In genomic region chr3:65170357-65171090, GRCh38 we compare ENCODE assay signal across 9 cellular contexts.
A peak's percentile ranks its signal among the peaks of the same experiment; 100 is the strongest.
DNase-seq lines count a peak whose midpoint lies in the region; ATAC-seq and TF ChIP-seq lines count a peak whose summit lies in the region.
"Had no signal": no experiment of that assay in that cellular context is flagged by ENCODE, and none has a peak within 500 bp of the region (broad histone marks: within the 10 kb centered on the region; RNA-seq: fewer than 3 reads in every experiment).

No MANE protein-coding gene starts in this region.

- H3K27ac ChIP-seq in HEK293 (ENCODE audit: extremely low read depth, low read depth, low read length) (no peak overlapping the region), right cardiac atrium (ENCODE audit: low read length) (peak overlapping the region; percentile 68)

- ATAC-seq in right cardiac atrium (peak; percentile 85 to 95), GM21737 (IDR thresholded peaks at IDR 0.05; ENCODE audit: unreplicated experiment) (no peak), GM18502 (IDR thresholded peaks at IDR 0.05; ENCODE audit: poor library complexity, unreplicated experiment) (no peak)

- WGBS in right cardiac atrium, result 14% methylated on average over 12 of the region's 12 CpGs

- CTCF ChIA-PET in HEK293 (lab: Yijun Ruan, JAX), result interaction anchor here (0.6 to 2.4 kb wide), 15 partner anchors 12 to 1763 kb away, joined by 3 to 18 read pairs (median 3); no protein-coding TSS in a partner anchor

- TF ChIP-seq CTCF in HEK293 (tag by site-specific recombination; IDR thresholded peaks at IDR 0.05), result no peak

- no peaks in the 10 kb centered on the region for H3K9me3 ChIP-seq in HEK293 (ENCODE audit: control insufficient read depth, insufficient read depth, low read depth, low read length)
- no peaks in the 10 kb centered on the region for H3K9me3 ChIP-seq in right cardiac atrium (ENCODE audit: control insufficient read depth, low read length)

- H3K4me1 ChIP-seq in HEK293 (ENCODE audit: control insufficient read depth, insufficient read depth, low read length), result no peaks in the 10 kb centered on the region
- H3K4me1 ChIP-seq in right cardiac atrium (ENCODE audit: control insufficient read depth, insufficient read depth, low read length), result peaks cover 2% of the 10 kb centered on the region

- no peaks in the 10 kb centered on the region for H3K36me3 ChIP-seq in HEK293 (ENCODE audit: control insufficient read depth in 2 of 2, insufficient read depth in 1 of 2, low read length in 2 of 2)

- intact Hi-C loops in right cardiac atrium (cut with DNase I), result loop anchor here in 2 of 4 donors (5.0 to 10.0 kb wide), 3 partner anchors 483 to 638 kb away; partner anchors contain the start of gene ADAMTS9 (in 1 of the 2)

- DNase-seq in amygdala (lab: John Stamatoyannopoulos, UW) (peak in 30 of 56 donors; percentile 3 to 80 (median 17)), right cardiac atrium (peak; percentile 89 to 94 (median 91)), skeletal muscle cell (ENCODE audit: low read depth) (peak; percentile 93), SIG-M5 treated with dmso at 0.1 percent for 504 hours (lab: John Stamatoyannopoulos, UW; ENCODE audit: unreplicated experiment) (no peak)
- DNase-seq in stimulated activated CD4-positive, alpha-beta T cell treated with anti-CD3 and anti-CD28 coated beads, Interleukin-2, amount 100 ng/mL, for 24 hours, result no peak
- DNase-seq: naive B cell had no signal

- H3K4me3 ChIP-seq in HEK293 (ENCODE audit: low read depth, low read length) (no peak overlapping the region), right cardiac atrium (ENCODE audit: low read length) (no peak overlapping the region), skeletal muscle cell (ENCODE audit: low read depth, low read length) (no peak overlapping the region)

- H3K27me3 ChIP-seq in right cardiac atrium (ENCODE audit: control insufficient read depth, insufficient read depth), result no peaks in the 10 kb centered on the region

- POLR2A ChIA-PET in HEK293 (lab: Yijun Ruan, JAX), result no interaction called here

TF ChIP-seq in HEK293, 187 proteins besides CTCF, POLR2A, EP300 and RAD21:
- TF ChIP-seq ZNF629 (tag by site-specific recombination; IDR thresholded peaks at IDR 0.05), result no peak
- TF ChIP-seq ZNF707 (tag by site-specific recombination; IDR thresholded peaks at IDR 0.05), result no peak
- TF ChIP-seq ZNF654 (tag by site-specific recombination; IDR thresholded peaks at IDR 0.05; ENCODE audit: low read depth), result peak; percentile 23; the same call in 1 of the 2 replicates
- TF ChIP-seq ZBTB49 (tag by site-specific recombination; IDR thresholded peaks at IDR 0.05; ENCODE audit: low read depth), result no peak

Comparison
In these comparisons a context has a peak if more than half of its experiments do, and no peak if none do; other contexts are left out.
1. DNase-seq: peak in amygdala (30 of 56), right cardiac atrium (3 of 3) and skeletal muscle cell (single experiment); none in SIG-M5 treated with dmso at 0.1 percent for 504 hours (single experiment) and stimulated activated CD4-positive, alpha-beta T cell treated with anti-CD3 and anti-CD28 coated beads, Interleukin-2, amount 100 ng/mL, for 24 hours (0 of 2).
2. ATAC-seq: peak in right cardiac atrium (2 of 2); none in GM21737 (single experiment) and GM18502 (single experiment).